8 cellular contexts compared by ENCODE assay signal in genomic region chr16:10743610-10744369, GRCh38. TPM values are rescaled to one million over a fixed set of nuclear protein-coding genes. Genes with fewer than 3 reads are reported as not detected.
DNase-seq lines count a peak whose midpoint lies in the region; ATAC-seq and TF ChIP-seq lines count a peak whose summit lies in the region.

Gene NUBP1 (plus strand): TSS chr16:10743842. CDS start chr16:10743864, 22 bp downstream.

- H3K4me3 Mint-ChIP-seq in activated naive CD4-positive, alpha-beta T cell treated with anti-CD3 and anti-CD28 coated beads, Interleukin-2, amount 10 ng/mL, durations not matched to agents 7 days and 5 days: peak within 1 kb of the TSS; percentile 79

- H3K27me3 Mint-ChIP-seq in activated naive CD4-positive, alpha-beta T cell treated with anti-CD3 and anti-CD28 coated beads, Interleukin-2, amount 10 ng/mL, durations not matched to agents 7 days and 5 days: no peaks in the 10 kb centered on the region

- H3K4me1 ChIP-seq in gastroesophageal sphincter: peaks cover 0 to 47% (median 11%) of the 10 kb centered on the region in 3 donors

- no peaks in the 10 kb centered on the region for H3K27me3 ChIP-seq in gastroesophageal sphincter

- ATAC-seq in gastroesophageal sphincter: peak; percentile 96

- peak within 1 kb of the TSS; percentile 39 to 58 for H3K4me3 ChIP-seq in gastroesophageal sphincter

- peaks cover 24% of the 10 kb centered on the region for H3K36me3 Mint-ChIP-seq in activated naive CD4-positive, alpha-beta T cell treated with anti-CD3 and anti-CD28 coated beads, Interleukin-2, amount 10 ng/mL, durations not matched to agents 7 days and 5 days

- no peaks in the 10 kb centered on the region for H3K9me3 Mint-ChIP-seq in activated naive CD4-positive, alpha-beta T cell treated with anti-CD3 and anti-CD28 coated beads, Interleukin-2, amount 10 ng/mL, durations not matched to agents 7 days and 5 days

- H3K27ac Mint-ChIP-seq in activated naive CD4-positive, alpha-beta T cell treated with anti-CD3 and anti-CD28 coated beads, Interleukin-2, amount 10 ng/mL, durations not matched to agents 7 days and 5 days: peak within 1 kb of the TSS; percentile 97

- H3K36me3 ChIP-seq in gastroesophageal sphincter: peaks cover 0 to 25% of the 10 kb centered on the region in 2 donors

- CTCF ChIA-PET in HEK293T (lab: Yijun Ruan, JAX): interaction anchor here (0.7 to 1.2 kb wide), 4 partner anchors 61 to 220 kb away, joined by 3 to 5 read pairs (median 4); no protein-coding TSS in a partner anchor
- CTCF ChIA-PET in activated naive CD4-positive, alpha-beta T cell treated with anti-CD3 and anti-CD28 coated beads, Interleukin-2, amount 10 ng/mL, durations not matched to agents 7 days and 5 days (lab: Charles Lee): interaction anchor here (0.6 to 1.4 kb wide), 3 partner anchors 175 to 489 kb away, joined by 3 to 5 read pairs (median 5); no protein-coding TSS in a partner anchor

- H3K4me1 Mint-ChIP-seq in activated naive CD4-positive, alpha-beta T cell treated with anti-CD3 and anti-CD28 coated beads, Interleukin-2, amount 10 ng/mL, durations not matched to agents 7 days and 5 days: peaks cover 58% of the 10 kb centered on the region

- 0 to 1% methylated on average over 25 to 40 of the region's 57 CpGs for WGBS in gastroesophageal sphincter (ENCODE audit: low coverage in 1 of 2), 2 donors

- POLR2A ChIA-PET in HEK293T (lab: Yijun Ruan, JAX): interaction anchor here (0.6 to 1.4 kb wide), 15 partner anchors 9 to 437 kb away, joined by 3 to 6 read pairs (median 4); partner anchors contain the start of genes DEXI and EMP2

- peak within 1 kb of the TSS; percentile 78 to 98 (median 93) for H3K27ac ChIP-seq in gastroesophageal sphincter

- TF ChIP-seq POLR2A in gastroesophageal sphincter (IDR thresholded peaks at IDR 0.05): peak; percentile 16 to 58

- TF ChIP-seq EP300 in gastroesophageal sphincter (IDR thresholded peaks at IDR 0.05): no peak

- no peaks in the 10 kb centered on the region for H3K9me3 ChIP-seq in gastroesophageal sphincter

- DNase-seq in GF-D8 (lab: John Stamatoyannopoulos, UW): peak; percentile 90
- DNase-seq in HEK293T (ENCODE audit: extremely low spot score): peak; percentile 96
- DNase-seq in NAMALWA (ENCODE audit: low spot score): peak; percentile 97
- DNase-seq in SK-N-DZ (ENCODE audit: low spot score): peak; percentile 97
- DNase-seq in activated naive CD4-positive, alpha-beta T cell treated with anti-CD3 and anti-CD28 coated beads, Interleukin-2, amount 10 ng/mL, durations not matched to agents 7 days and 5 days: peak; percentile 100
- DNase-seq in non-pigmented ciliary epithelial cell (ENCODE audit: low read depth): peak; percentile 94
- peak; percentile 98 for DNase-seq in superior temporal gyrus (ENCODE audit: extremely low spot score)

- TF ChIP-seq CTCF in gastroesophageal sphincter (IDR thresholded peaks at IDR 0.05): peak in 3 of 4 experiments; percentile 9 to 43 (median 33)

TF ChIP-seq in HEK293T, 16 proteins besides CTCF, POLR2A, EP300 and RAD21:
- TF ChIP-seq SP1 (IDR thresholded peaks at IDR 0.05) (no peak), TARDBP (IDR thresholded peaks at IDR 0.05) (0 out of 2 replicates have a peak, but pooled peaks have one; percentile 45), FOXM1 (IDR thresholded peaks at IDR 0.05; ENCODE audit: borderline replicate concordance) (no peak), FOXA1 (IDR thresholded peaks at IDR 0.05) (no peak), L3MBTL2 (conservative IDR thresholded peaks at IDR 0.05) (peak; percentile 95), CTBP1 (IDR thresholded peaks at IDR 0.05; ENCODE audit: borderline replicate concordance) (no peak), PKNOX1 (IDR thresholded peaks at IDR 0.05) (peak; percentile 98), ELF4 (IDR thresholded peaks at IDR 0.05) (peak; percentile 75), BHLHE40 (IDR thresholded peaks at IDR 0.05; ENCODE audit: borderline replicate concordance) (no peak)

RNA-seq across cellular contexts. Expression of gene NUBP1, which starts in this region (rescaled TPM):
- 25.6 and 34.3 TPM in 2 replicates for polyA plus RNA-seq in SK-N-DZ (2014; cell fraction: cytosol; rRNA removed)
- polyA plus RNA-seq in SK-N-DZ (2014; cell fraction: nucleus; rRNA removed): 12.4 and 17.9 TPM in 2 replicates
- 10 to 100 TPM; 18.5 to 49.0 (median 34.8) TPM for total RNA-seq in gastroesophageal sphincter

Comparison
In these comparisons a context has a peak if more than half of its experiments do, and no peak if none do; other contexts are left out.
1. Peak in every context shown above with its lines: DNase-seq, ATAC-seq, H3K4me3 ChIP-seq and H3K27ac ChIP-seq.